In the genomic region with DNA sequence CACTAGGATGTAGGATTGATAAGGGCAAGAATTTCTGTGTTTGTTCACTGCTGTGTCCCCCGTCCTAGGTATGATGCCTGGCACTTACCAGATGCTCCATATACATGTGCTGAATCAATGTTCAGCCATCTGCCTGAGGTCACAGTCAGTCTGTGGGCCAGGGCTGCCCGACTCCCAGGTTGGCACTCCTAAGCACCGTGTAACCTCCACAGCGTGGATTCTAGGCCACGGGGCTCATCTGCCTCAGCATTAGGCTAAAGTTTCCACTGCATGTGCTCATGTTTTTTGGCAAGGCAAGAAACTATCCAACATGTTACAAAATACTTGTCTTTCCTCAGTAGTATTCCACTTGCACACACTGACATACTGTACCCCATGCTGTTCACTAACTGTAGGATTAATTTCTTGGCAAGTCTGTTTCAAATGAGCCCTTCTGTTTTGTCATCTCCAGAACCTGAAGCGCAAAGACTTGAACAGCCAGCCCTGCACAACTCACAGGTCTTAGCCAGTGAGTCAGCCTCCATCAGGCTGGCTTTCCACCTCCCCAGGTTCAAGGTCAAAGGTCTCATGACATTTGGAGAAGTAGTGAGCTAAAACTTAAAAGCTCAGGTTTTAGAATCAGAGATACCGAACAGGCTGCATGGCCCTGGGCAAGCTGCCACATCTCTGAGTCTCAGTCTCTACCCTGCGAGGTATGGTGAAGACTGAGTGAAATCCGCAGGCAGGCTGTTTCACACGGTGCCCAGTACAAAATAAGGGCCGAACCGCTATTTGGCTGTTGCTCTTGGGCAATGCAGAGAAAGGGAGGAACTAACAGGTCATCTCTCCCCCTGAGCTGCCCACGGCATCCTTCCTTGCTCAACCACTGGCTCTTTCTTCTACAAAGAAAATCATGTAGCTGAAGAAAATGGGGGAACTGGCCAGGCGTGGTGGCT, we compare ENCODE assay signal across 19 cellular contexts. TPM values are rescaled to one million over a fixed set of nuclear protein-coding genes. Genes with fewer than 3 reads are reported as not detected.
DNase-seq lines count a peak whose midpoint lies in the region; ATAC-seq and TF ChIP-seq lines count a peak whose summit lies in the region.
"Had no signal": no experiment of that assay in that cellular context is flagged by ENCODE, and none has a peak within 500 bp of the region (broad histone marks: within the 10 kb centered on the region; RNA-seq: fewer than 3 reads in every experiment).

No MANE protein-coding gene starts in this region.

- H3K27me3 Mint-ChIP-seq in stimulated activated naive CD8-positive, alpha-beta T cell treated with anti-CD3 and anti-CD28 coated beads, Interleukin-15, Interleukin-2, amounts not matched to agents 100 ng/mL and 50 ng/mL, for 24 hours: no peaks in the 10 kb centered on the region
- peaks cover 5% of the 10 kb centered on the region for H3K27me3 Mint-ChIP-seq in endothelial cell (ENCODE audit: unreplicated experiment)
- H3K27me3 Mint-ChIP-seq: activated naive CD4-positive, alpha-beta T cell treated with anti-CD3 and anti-CD28 coated beads, Interleukin-2, amount 10 ng/mL, durations not matched to agents 7 days and 5 days had no signal

- peaks cover 8% of the 10 kb centered on the region for H3K4me1 Mint-ChIP-seq in stimulated activated naive CD8-positive, alpha-beta T cell treated with anti-CD3 and anti-CD28 coated beads, Interleukin-15, Interleukin-2, amounts not matched to agents 100 ng/mL and 50 ng/mL, for 24 hours (ENCODE audit: low read depth)
- peaks cover 14% of the 10 kb centered on the region for H3K4me1 Mint-ChIP-seq in endothelial cell (ENCODE audit: unreplicated experiment)

- no peaks in the 10 kb centered on the region for H3K27me3 ChIP-seq in upper lobe of right lung
- H3K27me3 ChIP-seq: heart left ventricle had no signal

- no peak overlapping the region for H3K27ac ChIP-seq in upper lobe of right lung
- H3K27ac ChIP-seq: C4-2B, heart left ventricle, thoracic aorta had no signal

- H3K4me3 ChIP-seq in upper lobe of right lung: no peak overlapping the region
- H3K4me3 ChIP-seq: heart left ventricle, thoracic aorta had no signal

- peaks cover 65% of the 10 kb centered on the region for H3K36me3 Mint-ChIP-seq in stimulated activated naive CD8-positive, alpha-beta T cell treated with anti-CD3 and anti-CD28 coated beads, Interleukin-15, Interleukin-2, amounts not matched to agents 100 ng/mL and 50 ng/mL, for 24 hours (ENCODE audit: low read depth)
- peaks cover 46% of the 10 kb centered on the region for H3K36me3 Mint-ChIP-seq in endothelial cell (ENCODE audit: low read depth, unreplicated experiment)

- intact Hi-C loops in upper lobe of right lung (cut with DNase I): no loop called here

- no peak overlapping the region for H3K4me3 Mint-ChIP-seq in stimulated activated naive CD8-positive, alpha-beta T cell treated with anti-CD3 and anti-CD28 coated beads, Interleukin-15, Interleukin-2, amounts not matched to agents 100 ng/mL and 50 ng/mL, for 24 hours
- H3K4me3 Mint-ChIP-seq in endothelial cell (ENCODE audit: unreplicated experiment): peak overlapping the region; percentile 48
- H3K4me3 Mint-ChIP-seq: activated naive CD4-positive, alpha-beta T cell treated with anti-CD3 and anti-CD28 coated beads, Interleukin-2, amount 10 ng/mL, durations not matched to agents 7 days and 5 days had no signal

- H3K4me1 ChIP-seq in upper lobe of right lung: no peaks in the 10 kb centered on the region

- peak overlapping the region; percentile 9 for H3K27ac Mint-ChIP-seq in stimulated activated naive CD8-positive, alpha-beta T cell treated with anti-CD3 and anti-CD28 coated beads, Interleukin-15, Interleukin-2, amounts not matched to agents 100 ng/mL and 50 ng/mL, for 24 hours
- H3K27ac Mint-ChIP-seq in endothelial cell (ENCODE audit: unreplicated experiment): no peak overlapping the region
- H3K27ac Mint-ChIP-seq: activated naive CD4-positive, alpha-beta T cell treated with anti-CD3 and anti-CD28 coated beads, Interleukin-2, amount 10 ng/mL, durations not matched to agents 7 days and 5 days had no signal

- no peak for ATAC-seq in stimulated activated naive CD8-positive, alpha-beta T cell treated with anti-CD3 and anti-CD28 coated beads, Interleukin-15, Interleukin-2, amounts not matched to agents 100 U/mL and 50 U/mL, for 24 hours
- peak; percentile 83 for ATAC-seq in upper lobe of right lung
- ATAC-seq in HG02840 (IDR thresholded peaks at IDR 0.05; ENCODE audit: low FRiP score, unreplicated experiment): no peak
- no peak for ATAC-seq in omental fat pad (ENCODE audit: low FRiP score)
- ATAC-seq in HG03469 (IDR thresholded peaks at IDR 0.05; ENCODE audit: unreplicated experiment): no peak
- ATAC-seq: left ventricle myocardium superior had no signal

- no peak for DNase-seq in stimulated activated naive CD8-positive, alpha-beta T cell treated with anti-CD3 and anti-CD28 coated beads, Interleukin-15, Interleukin-2, amounts not matched to agents 100 U/mL and 50 U/mL, for 24 hours
- DNase-seq in SKM-1 treated with dmso at 0.1 percent for 144 hours (lab: John Stamatoyannopoulos, UW; ENCODE audit: unreplicated experiment) (peak; percentile 93), endothelial cell (ENCODE audit: low spot score) (no peak), upper lobe of right lung (peak; percentile 77), omental fat pad (ENCODE audit: low spot score) (no peak)
- DNase-seq: ACHN; activated CD4-positive, CD25-positive, alpha-beta regulatory T cell treated with anti-CD3 and anti-CD28 coated beads, Interleukin-2, amount 50 U/mL, for 72 hours; activated CD8-positive, alpha-beta memory T cell treated with anti-CD3 and anti-CD28 coated beads, Interleukin-2, amount 50 U/mL, for 48 hours; activated naive CD4-positive, alpha-beta T cell treated with anti-CD3 and anti-CD28 coated beads, Interleukin-2, amount 10 ng/mL, durations not matched to agents 7 days and 5 days; left ventricle myocardium superior; NCI-H1417 treated with DMSO at 0.1 percent for 48 hours; occipital lobe; T-helper 9 cell had no signal

- peaks cover 82% of the 10 kb centered on the region for H3K36me3 ChIP-seq in upper lobe of right lung

- H3K9me3 ChIP-seq in upper lobe of right lung: no peaks in the 10 kb centered on the region
- H3K9me3 ChIP-seq: heart left ventricle, thoracic aorta had no signal

- TF ChIP-seq CTCF in endothelial cell (IDR thresholded peaks at IDR 0.05; ENCODE audit: unreplicated experiment) (no peak), upper lobe of right lung (IDR thresholded peaks at IDR 0.05) (no peak), omental fat pad (IDR thresholded peaks at IDR 0.05) (no peak)

- H3K9me3 Mint-ChIP-seq in stimulated activated naive CD8-positive, alpha-beta T cell treated with anti-CD3 and anti-CD28 coated beads, Interleukin-15, Interleukin-2, amounts not matched to agents 100 ng/mL and 50 ng/mL, for 24 hours: no peaks in the 10 kb centered on the region
- no peaks in the 10 kb centered on the region for H3K9me3 Mint-ChIP-seq in endothelial cell (ENCODE audit: unreplicated experiment)
- H3K9me3 Mint-ChIP-seq: activated naive CD4-positive, alpha-beta T cell treated with anti-CD3 and anti-CD28 coated beads, Interleukin-2, amount 10 ng/mL, durations not matched to agents 7 days and 5 days had no signal

RNA-seq across cellular contexts. Expression of a gene that starts 7.2 kb away (rescaled TPM):
- total RNA-seq in endothelial cell (ENCODE audit: unreplicated experiment) (58.0 TPM), upper lobe of right lung (35.5 TPM), omental fat pad (10 to 100 TPM; 37.4 to 62.6 (median 51.0) TPM)

RNA-seq across cellular contexts. Expression of a gene that starts 13.8 kb away (rescaled TPM):
- 22.8 TPM for total RNA-seq in endothelial cell (ENCODE audit: unreplicated experiment)
- 26.0 TPM for total RNA-seq in upper lobe of right lung
- total RNA-seq in omental fat pad: 10 to 100 TPM; 19.0 to 37.2 (median 28.7) TPM

RNA-seq across cellular contexts. Expression of a gene that starts 18.3 kb away (rescaled TPM):
- 29.1 TPM for total RNA-seq in endothelial cell (ENCODE audit: unreplicated experiment)
- 36.6 TPM for total RNA-seq in upper lobe of right lung
- 10 to 100 TPM; 44.1 to 98.0 (median 45.0) TPM for total RNA-seq in omental fat pad

RNA-seq across cellular contexts. Expression of a gene that starts 18.5 kb away (rescaled TPM):
- total RNA-seq in endothelial cell (ENCODE audit: unreplicated experiment): 21.7 TPM
- total RNA-seq in upper lobe of right lung: 21.4 TPM
- total RNA-seq in omental fat pad: 10 to 100 TPM; 11.5 to 18.5 (median 15.5) TPM

Comparison
In these comparisons a context has a peak if more than half of its experiments do, and no peak if none do; other contexts are left out.
1. DNase-seq: peak in SKM-1 treated with dmso at 0.1 percent for 144 hours (single experiment) and upper lobe of right lung (single experiment); none in stimulated activated naive CD8-positive, alpha-beta T cell treated with anti-CD3 and anti-CD28 coated beads, Interleukin-15, Interleukin-2, amounts not matched to agents 100 U/mL and 50 U/mL, for 24 hours (single experiment), endothelial cell (single experiment) and omental fat pad (single experiment).